Comparison of ENCODE assay signal across 22 cellular contexts in the genomic region with DNA sequence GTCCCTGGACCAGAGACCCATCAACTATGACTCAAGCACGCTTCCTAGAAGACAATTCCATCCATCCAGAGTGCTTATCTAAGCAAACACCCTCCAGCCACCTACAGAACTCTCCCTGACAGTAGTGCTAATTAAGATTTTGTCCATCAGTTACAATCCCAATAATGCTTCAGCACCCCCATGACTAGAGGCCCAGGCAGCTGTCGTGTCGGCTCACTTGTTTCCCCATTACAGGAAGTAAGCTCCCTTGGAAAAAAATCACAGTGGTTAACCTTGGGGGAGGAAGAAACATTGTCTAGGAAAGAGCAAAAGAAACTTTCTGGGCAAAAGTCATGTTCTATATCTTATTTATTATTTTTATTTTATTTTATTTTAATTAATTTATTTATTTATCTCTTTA.
"Had no signal": no experiment of that assay in that cellular context is flagged by ENCODE, and none has a peak within 500 bp of the region (broad histone marks: within the 10 kb centered on the region; RNA-seq: fewer than 3 reads in every experiment).

No MANE protein-coding gene starts in this region.

- H3K36me3 ChIP-seq: ascending aorta had no signal

- H3K27me3 ChIP-seq: ascending aorta, body of pancreas had no signal

- H3K4me3 Mint-ChIP-seq: activated B cell treated with CpG ODN at 0.5 μM for 24 hours; activated CD4-positive, alpha-beta T cell treated with anti-CD3 and anti-CD28 coated beads, Interleukin-2, amount 10 ng/mL, durations not matched to agents 24 days and 14 days; activated CD8-positive, alpha-beta memory T cell treated with anti-CD3 and anti-CD28 coated beads, Interleukin-2, amount 10 ng/mL, durations not matched to agents 7 days and 5 days; activated naive CD8-positive, alpha-beta T cell treated with anti-CD3 and anti-CD28 coated beads, Interleukin-2, amount 50 U/mL, for 24 hours; activated T-cell treated with anti-CD3 and anti-CD28 coated beads, Interleukin-2, amount 50 U/mL, for 4 hours; T-helper 17 cell had no signal

- H3K36me3 Mint-ChIP-seq: activated CD8-positive, alpha-beta memory T cell treated with anti-CD3 and anti-CD28 coated beads, Interleukin-2, amount 10 ng/mL, durations not matched to agents 7 days and 5 days; activated naive CD4-positive, alpha-beta T cell treated with anti-CD3 and anti-CD28 coated beads, Interleukin-2, amount 50 U/mL, for 72 hours had no signal

- H3K27ac Mint-ChIP-seq: activated B cell treated with CpG ODN at 0.5 μM for 24 hours; activated CD4-positive, alpha-beta T cell treated with anti-CD3 and anti-CD28 coated beads, Interleukin-2, amount 10 ng/mL, durations not matched to agents 24 days and 14 days; activated CD8-positive, alpha-beta memory T cell treated with anti-CD3 and anti-CD28 coated beads, Interleukin-2, amount 10 ng/mL, durations not matched to agents 7 days and 5 days; activated naive CD4-positive, alpha-beta T cell treated with anti-CD3 and anti-CD28 coated beads, Interleukin-2, amount 50 U/mL, for 72 hours; activated naive CD8-positive, alpha-beta T cell treated with anti-CD3 and anti-CD28 coated beads, Interleukin-2, amount 50 U/mL, for 24 hours; T-helper 17 cell had no signal

- H3K27ac ChIP-seq: ascending aorta, body of pancreas had no signal

- H3K4me1 Mint-ChIP-seq: activated B cell treated with CpG ODN at 0.5 μM for 24 hours; activated CD4-positive, alpha-beta T cell treated with anti-CD3 and anti-CD28 coated beads, Interleukin-2, amount 10 ng/mL, durations not matched to agents 24 days and 14 days; activated CD8-positive, alpha-beta memory T cell treated with anti-CD3 and anti-CD28 coated beads, Interleukin-2, amount 10 ng/mL, durations not matched to agents 7 days and 5 days; activated naive CD8-positive, alpha-beta T cell treated with anti-CD3 and anti-CD28 coated beads, Interleukin-2, amount 50 U/mL, for 24 hours; T-helper 17 cell had no signal

- H3K9me3 ChIP-seq: ascending aorta, body of pancreas had no signal

- H3K9me3 Mint-ChIP-seq: activated B cell treated with CpG ODN at 0.5 μM for 24 hours; activated CD4-positive, alpha-beta T cell treated with anti-CD3 and anti-CD28 coated beads, Interleukin-2, amount 10 ng/mL, durations not matched to agents 24 days and 14 days; activated naive CD4-positive, alpha-beta T cell treated with anti-CD3 and anti-CD28 coated beads, Interleukin-2, amount 50 U/mL, for 72 hours; activated naive CD8-positive, alpha-beta T cell treated with anti-CD3 and anti-CD28 coated beads, Interleukin-2, amount 50 U/mL, for 24 hours had no signal

- DNase-seq: activated B cell treated with CpG ODN at 0.5 μM for 24 hours; activated CD4-positive, alpha-beta T cell treated with anti-CD3 and anti-CD28 coated beads for 1 hour; activated CD4-positive, alpha-beta T cell treated with anti-CD3 and anti-CD28 coated beads, Interleukin-2, amount 10 ng/mL, durations not matched to agents 24 days and 14 days; activated CD4-positive, alpha-beta T cell treated with anti-CD3 and anti-CD28 coated beads, Interleukin-2, amount 50 U/mL, for 48 hours; activated CD8-positive, alpha-beta memory T cell treated with anti-CD3 and anti-CD28 coated beads, Interleukin-2, amount 10 ng/mL, durations not matched to agents 7 days and 5 days; activated effector memory CD4-positive, alpha-beta T cell treated with anti-CD3 and anti-CD28 coated beads, Interleukin-2, amount 50 U/mL, for 16 hours; activated naive CD4-positive, alpha-beta T cell treated with Interleukin-2 at 50 U/mL for 16 hours; activated naive CD8-positive, alpha-beta T cell treated with anti-CD3 and anti-CD28 coated beads, Interleukin-2, amount 50 U/mL, for 24 hours; activated T-cell treated with anti-CD3 and anti-CD28 coated beads, Interleukin-2, amount 50 U/mL, for 4 hours; amniotic stem cell; body of pancreas; central memory CD4-positive, alpha-beta T cell; Karpas-422; NCI-H1417; NCI-H2029 treated with DMSO at 0.1 percent for 48 hours; NCI-H345; NCI-H510A; SHP77 treated with DMSO at 0.1 percent for 48 hours; T-helper 17 cell; T-helper 9 cell had no signal

- H3K4me3 ChIP-seq: ascending aorta, body of pancreas had no signal

- H3K4me1 ChIP-seq: ascending aorta, body of pancreas had no signal

- H3K27me3 Mint-ChIP-seq: activated CD4-positive, alpha-beta T cell treated with anti-CD3 and anti-CD28 coated beads, Interleukin-2, amount 10 ng/mL, durations not matched to agents 24 days and 14 days; activated CD8-positive, alpha-beta memory T cell treated with anti-CD3 and anti-CD28 coated beads, Interleukin-2, amount 10 ng/mL, durations not matched to agents 7 days and 5 days had no signal
